Comparison of ENCODE assay signal across 9 cellular contexts in the genomic region with DNA sequence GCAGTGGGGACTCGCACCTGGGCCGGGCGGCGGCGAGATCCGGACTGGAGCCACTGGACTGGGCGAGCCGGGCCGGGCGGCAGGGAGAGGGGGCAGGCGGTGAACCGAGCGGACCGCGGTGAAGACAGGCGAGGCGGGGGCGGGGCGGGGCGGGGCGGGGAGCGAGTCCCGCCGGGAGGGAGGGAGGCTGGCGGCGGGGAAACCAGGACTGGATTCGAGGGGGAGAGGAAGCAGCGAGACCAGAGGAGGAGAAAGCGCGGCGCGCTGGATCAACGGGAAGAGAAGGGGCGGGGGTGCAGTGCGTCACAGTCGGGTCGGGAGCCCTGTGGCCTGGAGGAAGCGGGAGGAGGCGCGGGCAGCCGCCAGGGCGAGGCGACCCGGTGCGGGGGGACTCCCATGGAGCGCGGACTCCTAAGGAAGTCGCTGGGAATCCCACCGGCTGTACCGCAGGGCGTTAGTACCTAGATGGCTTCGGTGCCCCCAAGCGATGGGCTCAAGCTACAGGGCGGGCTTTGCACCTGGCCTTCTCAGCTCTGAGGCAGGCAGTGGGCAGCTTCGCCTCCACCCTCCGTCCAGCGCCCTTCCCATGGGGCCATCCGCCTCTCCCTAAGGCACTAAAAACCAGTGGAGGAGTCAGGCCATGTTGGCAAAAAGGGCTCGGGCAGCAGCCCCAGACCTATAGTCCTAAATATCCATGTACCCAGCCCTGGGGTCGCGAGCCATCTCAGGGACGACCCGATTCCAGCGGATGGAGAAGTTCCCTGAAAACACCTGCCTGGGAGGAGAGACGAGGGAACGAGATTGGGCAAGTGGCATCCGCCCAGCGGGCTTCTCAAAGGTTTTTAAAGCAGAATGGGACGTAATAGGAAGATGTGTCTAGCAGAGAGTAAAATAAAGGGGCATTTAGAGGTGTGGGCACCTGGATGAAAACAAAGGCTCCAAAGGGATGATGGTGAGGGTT. TPM values are rescaled to one million over a fixed set of nuclear protein-coding genes. Genes with fewer than 3 reads are reported as not detected.
DNase-seq lines count a peak whose midpoint lies in the region; ATAC-seq, FAIRE-seq and TF ChIP-seq lines count a peak whose summit lies in the region.
"Had no signal": no experiment of that assay in that cellular context is flagged by ENCODE, and none has a peak within 500 bp of the region (broad histone marks: within the 10 kb centered on the region; RNA-seq: fewer than 3 reads in every experiment).

A gene (minus strand): TSS at position 126 of the 961 bp plus-strand sequence. CDS start 233 bp downstream, outside the sequence.

- TF ChIP-seq CTCF in 22Rv1 (IDR thresholded peaks at IDR 0.05) (no peak), GM06990 (IDR thresholded peaks at IDR 0.05; ENCODE audit: insufficient read depth, low read length, poor library complexity, severe bottlenecking) (no peak)

- peaks cover 23% of the 10 kb centered on the region for H3K4me1 Mint-ChIP-seq in activated T-helper 17 cell treated with anti-CD3 and anti-CD28 coated beads, Interleukin-2, amount 50 U/mL, for 72 hours

- DNase-seq in GM06990 (ENCODE audit: extremely low read depth, insufficient read length) (no peak), NCI-H2196 treated with DMSO at 0.1 percent for 48 hours (lab: John Stamatoyannopoulos, UW; ENCODE audit: unreplicated experiment) (peak; percentile 94), head of caudate nucleus (peak; percentile 65 to 93 (median 84)), nucleus accumbens (lab: John Stamatoyannopoulos, UW) (peak in 52 of 56 donors; percentile 10 to 88 (median 65)), GM12892 (ENCODE audit: insufficient read length) (no peak)
- no peak for DNase-seq in effector CD8-positive, alpha-beta T cell (lab: John Stamatoyannopoulos, UW)

- no peaks in the 10 kb centered on the region for H3K36me3 ChIP-seq in GM06990 (ENCODE audit: control insufficient read depth, insufficient read depth, low read length)

- ATAC-seq in activated T-helper 17 cell treated with anti-CD3 and anti-CD28 coated beads, Interleukin-2, amount 50 U/mL, for 72 hours (replicated peaks): no peak

- peak within 1 kb of the TSS; percentile 50 for H3K4me3 Mint-ChIP-seq in activated T-helper 17 cell treated with anti-CD3 and anti-CD28 coated beads, Interleukin-2, amount 50 U/mL, for 72 hours

- no peaks in the 10 kb centered on the region for H3K9me3 Mint-ChIP-seq in activated T-helper 17 cell treated with anti-CD3 and anti-CD28 coated beads, Interleukin-2, amount 50 U/mL, for 72 hours

- no peaks in the 10 kb centered on the region for H3K36me3 Mint-ChIP-seq in activated T-helper 17 cell treated with anti-CD3 and anti-CD28 coated beads, Interleukin-2, amount 50 U/mL, for 72 hours (ENCODE audit: low read depth)

- no peak for TF ChIP-seq POLR2A in GM12892 (IDR thresholded peaks at IDR 0.05; ENCODE audit: low read depth, low read length)

- no peak for FAIRE-seq in GM12892 (lab: Jason Lieb, UNC)
- FAIRE-seq: GM18507 had no signal

- peaks cover 8% of the 10 kb centered on the region for H3K27me3 Mint-ChIP-seq in activated T-helper 17 cell treated with anti-CD3 and anti-CD28 coated beads, Interleukin-2, amount 50 U/mL, for 72 hours

- H3K27me3 ChIP-seq in GM06990 (replicated peaks; ENCODE audit: control insufficient read depth, insufficient read depth, low read length): no peaks in the 10 kb centered on the region

- peak within 1 kb of the TSS; percentile 75 for H3K27ac ChIP-seq in 22Rv1

- no peak within 1 kb of the TSS for H3K27ac Mint-ChIP-seq in activated T-helper 17 cell treated with anti-CD3 and anti-CD28 coated beads, Interleukin-2, amount 50 U/mL, for 72 hours

- peak within 1 kb of the TSS; percentile 10 for H3K4me3 ChIP-seq in GM06990 (replicated peaks; ENCODE audit: low read depth, low read length)

- intact Hi-C loops in head of caudate nucleus (cut with DNase I): no loop called here

RNA-seq across cellular contexts. Expression of the gene that starts here (rescaled TPM):
- total RNA-seq in activated T-helper 17 cell treated with anti-CD3 and anti-CD28 coated beads, Interleukin-2, amount 50 U/mL, for 72 hours: under 1 TPM in 1 of 2 donors, not detected in 1; 0.08 TPM
- polyA plus RNA-seq in GM12892 (2012; ENCODE audit: missing spikeins): not detected

Comparison
In these comparisons a context has a peak if more than half of its experiments do, and no peak if none do; other contexts are left out.
1. DNase-seq: peak in NCI-H2196 treated with DMSO at 0.1 percent for 48 hours (single experiment), head of caudate nucleus (42 of 42) and nucleus accumbens (52 of 56); none in GM06990 (single experiment), GM12892 (single experiment) and effector CD8-positive, alpha-beta T cell (single experiment).